ENCODE assay signal across 8 cellular contexts in the genomic region with DNA sequence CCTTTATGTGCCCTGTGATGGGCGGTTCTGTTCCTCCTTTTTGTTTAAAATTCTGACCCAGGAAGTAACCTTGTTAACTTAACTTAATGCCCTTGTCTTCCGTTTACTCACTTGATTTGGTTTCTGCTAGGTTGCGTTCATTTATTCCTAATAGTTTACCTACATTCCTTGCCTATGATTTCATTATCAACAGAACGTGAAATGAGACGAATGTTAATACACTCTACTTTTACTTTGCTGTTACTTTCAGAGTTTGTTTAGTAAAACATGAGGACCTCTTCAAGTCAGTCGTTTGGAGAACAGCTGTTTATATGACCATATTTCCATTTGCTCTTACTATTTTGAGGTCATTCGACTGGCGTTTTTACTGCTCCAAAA. TPM values are rescaled to one million over a fixed set of nuclear protein-coding genes. Genes with fewer than 3 reads are reported as not detected.
DNase-seq lines count a peak whose midpoint lies in the region; ATAC-seq and TF ChIP-seq lines count a peak whose summit lies in the region.

No MANE protein-coding gene starts in this region.

- peaks cover 20% of the 10 kb centered on the region for H3K4me1 ChIP-seq in mammary epithelial cell (ENCODE audit: insufficient read depth, low read length)
- H3K4me1 ChIP-seq in mucosa of descending colon (ENCODE audit: low read depth): peaks cover 11% of the 10 kb centered on the region

- TSS peak; percentile 44 for BruUV-seq in mammary epithelial cell (replicated peaks; lab: Mats Ljungman, UMichigan)

- H3K36me3 ChIP-seq in mammary epithelial cell (ENCODE audit: insufficient read depth, low read length) (peaks cover 3% of the 10 kb centered on the region), mucosa of descending colon (ENCODE audit: low read depth) (no peaks in the 10 kb centered on the region)

- CTCF ChIA-PET in mammary epithelial cell (lab: Charles Lee; ENCODE audit: low non-redundant PET): no interaction called here

- intact Hi-C loops in mammary epithelial cell (cut with micrococcal nuclease): loop anchor here (2.0 kb wide), 1 partner anchor 39 kb away; no protein-coding TSS in a partner anchor
- intact Hi-C loops in mucosa of descending colon (cut with DNase I, micrococcal nuclease): no loop called here

- peak overlapping the region; percentile 95 for H3K9ac ChIP-seq in mammary epithelial cell (ENCODE audit: insufficient read depth, low read length)

- DNase-seq in ACHN (peak; percentile 34), HFF-Myc (ENCODE audit: extremely low read depth, low read depth) (no peak), mammary epithelial cell (no peak), mucosa of descending colon (no peak), cortex of kidney (lab: John Stamatoyannopoulos, UW) (no peak)
- DNase-seq in stimulated activated CD4-positive, alpha-beta T cell treated with anti-CD3 and anti-CD28 coated beads, Interleukin-2, amount 100 ng/mL, for 48 hours: no peak

- in situ Hi-C loops in ACHN (cut with HindIII; ENCODE audit: low pct_ligation_motif_present, low pct_unique_long_range_greater_than_20kb, low sequenced_read_pairs): no loop called here
- in situ Hi-C loops in mammary epithelial cell (cut with MboI; ENCODE audit: low sequenced_read_pairs in 2 of 2): no loop called here

- peak overlapping the region; percentile 77 for H3K4me3 ChIP-seq in HFF-Myc (replicated peaks; ENCODE audit: low read depth, low read length)
- peak overlapping the region; percentile 90 to 98 (median 93) for H3K4me3 ChIP-seq in mammary epithelial cell (replicated peaks in 1 of 3; ENCODE audit: insufficient read depth in 1 of 3, low read depth in 2 of 3, low read length in 3 of 3)
- H3K4me3 ChIP-seq in mucosa of descending colon: peak overlapping the region; percentile 60

- H3K9me3 ChIP-seq in mammary epithelial cell (replicated peaks; ENCODE audit: insufficient read depth, low read length) (no peaks in the 10 kb centered on the region), mucosa of descending colon (no peaks in the 10 kb centered on the region)

- no peaks in the 10 kb centered on the region for H4K20me1 ChIP-seq in mammary epithelial cell (ENCODE audit: insufficient read depth, low read length)

- H3K27me3 ChIP-seq in mammary epithelial cell (ENCODE audit: insufficient read depth, low read length): no peaks in the 10 kb centered on the region

- WGBS in mammary epithelial cell (ENCODE audit: low coverage, missing lambda C conversion rate): under 1% methylated on average over 7 of the region's 8 CpGs

- H3K79me2 ChIP-seq in mammary epithelial cell (ENCODE audit: insufficient read depth, low read length): peaks cover 55% of the 10 kb centered on the region

- TF ChIP-seq CTCF in HFF-Myc (IDR thresholded peaks at IDR 0.05; ENCODE audit: low read depth, low read length, missing control alignments): no peak
- no peak for TF ChIP-seq CTCF in mammary epithelial cell (conservative IDR thresholded peaks at IDR 0.05 in 1 of 2, IDR thresholded peaks at IDR 0.05 in 1 of 2; ENCODE audit: extremely low read depth in 1 of 2, insufficient read depth in 1 of 2, low read depth in 1 of 2, low read length in 2 of 2)
- TF ChIP-seq CTCF in mucosa of descending colon (IDR thresholded peaks at IDR 0.05): no peak

- ATAC-seq in mucosa of descending colon (no peak), HG02763 (IDR thresholded peaks at IDR 0.05; ENCODE audit: unreplicated experiment) (no peak), HG02840 (IDR thresholded peaks at IDR 0.05; ENCODE audit: low FRiP score, unreplicated experiment) (no peak)

- peak overlapping the region; percentile 96 for H2AFZ ChIP-seq in mammary epithelial cell (ENCODE audit: low read depth, low read length)

- peak overlapping the region; percentile 88 for H3K27ac ChIP-seq in mammary epithelial cell (ENCODE audit: insufficient read depth, low read depth, low read length)

- dilution Hi-C loops in mammary epithelial cell (cut with HindIII; ENCODE audit: low sequenced_read_pairs): no loop called here

- peak overlapping the region; percentile 86 for H3K4me2 ChIP-seq in mammary epithelial cell (ENCODE audit: insufficient read depth, low read depth, low read length)

RNA-seq across cellular contexts. Expression of gene CEP192, which starts 0.7 kb away (rescaled TPM):
- total RNA-seq in mammary epithelial cell (10 to 100 TPM; 18.8 to 19.4 TPM), mucosa of descending colon (10 to 100 TPM; 22.6 to 33.6 (median 27.7) TPM)
- 11.5 TPM for polyA plus RNA-seq in mammary epithelial cell
- polyA minus RNA-seq in mammary epithelial cell: 29.7 TPM

RNA-seq across cellular contexts. Expression of gene SEH1L, which starts 44.0 kb away (rescaled TPM):
- total RNA-seq in mammary epithelial cell (10 to 100 TPM; 41.0 to 67.8 TPM), mucosa of descending colon (10 to 100 TPM; 33.7 to 36.7 (median 34.3) TPM)
- polyA plus RNA-seq in mammary epithelial cell: 40.7 TPM
- 232 TPM for polyA minus RNA-seq in mammary epithelial cell
